2 cellular contexts compared by ENCODE assay signal in genomic region chr2:42569116-42569711, GRCh38.
TF ChIP-seq lines count a peak whose summit lies in the region.

No MANE protein-coding gene starts in this region.

TF ChIP-seq in IMR-90, 13 proteins besides CTCF, POLR2A, EP300 and RAD21:
- TF ChIP-seq CHD1 (IDR thresholded peaks at IDR 0.05; ENCODE audit: low read depth, low read length) (no peak), MAFK (IDR thresholded peaks at IDR 0.05; ENCODE audit: low read depth, low read length) (no peak), USF2 (IDR thresholded peaks at IDR 0.05; ENCODE audit: low read depth, low read length) (no peak), ELK1 (IDR thresholded peaks at IDR 0.05; ENCODE audit: borderline replicate concordance, low read depth, low read length) (no peak), FOS (IDR thresholded peaks at IDR 0.05; ENCODE audit: low read depth, low read length) (no peak), CEBPB (IDR thresholded peaks at IDR 0.05; ENCODE audit: low read depth, low read length) (no peak), RFX5 (IDR thresholded peaks at IDR 0.05; ENCODE audit: low read depth, low read length) (no peak), SMC3 (IDR thresholded peaks at IDR 0.05; ENCODE audit: low read depth, low read length) (no peak), MXI1 (IDR thresholded peaks at IDR 0.05; ENCODE audit: borderline replicate concordance, low read depth, low read length) (no peak), BHLHE40 (IDR thresholded peaks at IDR 0.05; ENCODE audit: low read depth, low read length) (no peak), MAZ (IDR thresholded peaks at IDR 0.05; ENCODE audit: borderline replicate concordance, low read depth, low read length) (no peak), RCOR1 (IDR thresholded peaks at IDR 0.05; ENCODE audit: insufficient replicate concordance, low read length) (no peak), NFE2L2 (IDR thresholded peaks at IDR 0.05; ENCODE audit: low read depth, low read length) (no peak)

TF ChIP-seq in endothelial cell of umbilical vein, 7 proteins besides CTCF, POLR2A, EP300 and RAD21:
- TF ChIP-seq EZH2 (IDR thresholded peaks at IDR 0.05; ENCODE audit: borderline replicate concordance, low read depth, low read length, severe bottlenecking) = no peak
- no peak for TF ChIP-seq GATA2 (IDR thresholded peaks at IDR 0.05; ENCODE audit: insufficient read depth, insufficient read length, low read depth, low read length)
- TF ChIP-seq JUN (IDR thresholded peaks at IDR 0.05; ENCODE audit: borderline replicate concordance, insufficient read depth, insufficient read length, low read depth) = no peak
- no peak for TF ChIP-seq POLR2AphosphoS5 (IDR thresholded peaks at IDR 0.05; ENCODE audit: insufficient read depth, low read depth, low read length)
- no peak for TF ChIP-seq MAX (IDR thresholded peaks at IDR 0.05; ENCODE audit: insufficient read depth, insufficient read length)
- TF ChIP-seq MYC (IDR thresholded peaks at IDR 0.05; ENCODE audit: low read depth, low read length) = no peak
- TF ChIP-seq FOS (IDR thresholded peaks at IDR 0.05; ENCODE audit: borderline replicate concordance, insufficient read depth, low read length) = no peak
